Comparison of ENCODE assay signal across 12 cellular contexts in genomic region chr13:91904005-91904404, GRCh38.
DNase-seq lines count a peak whose midpoint lies in the region; ATAC-seq lines count a peak whose summit lies in the region.
"Had no signal": no experiment of that assay in that cellular context is flagged by ENCODE, and none has a peak within 500 bp of the region (broad histone marks: within the 10 kb centered on the region; RNA-seq: fewer than 3 reads in every experiment).

No MANE protein-coding gene starts in this region.

- H3K4me3 Mint-ChIP-seq in activated T-helper 2 cell treated with anti-CD3 and anti-CD28 coated beads, Interferon-gamma antibody, Interleukin-2, Interleukin-4, amounts not matched to agents 10 μg/mL and 5 μg/mL and 100 μg/mL, durations not matched to agents 14 hours and 24 hours and 36 hours (ENCODE audit: low read depth) = no peak overlapping the region
- H3K4me3 Mint-ChIP-seq: type B pancreatic cell had no signal

- intact Hi-C loops in activated T-helper 2 cell treated with anti-CD3 and anti-CD28 coated beads, Interferon-gamma antibody, Interleukin-2, Interleukin-4, amounts not matched to agents 10 μg/mL and 5 μg/mL and 100 μg/mL, durations not matched to agents 14 hours and 24 hours and 36 hours (cut with micrococcal nuclease) = no loop called here

- no peaks in the 10 kb centered on the region for H3K4me1 Mint-ChIP-seq in activated T-helper 2 cell treated with anti-CD3 and anti-CD28 coated beads, Interferon-gamma antibody, Interleukin-2, Interleukin-4, amounts not matched to agents 10 μg/mL and 5 μg/mL and 100 μg/mL, durations not matched to agents 14 hours and 24 hours and 36 hours (ENCODE audit: low read depth)

- H3K9me3 Mint-ChIP-seq in activated T-helper 2 cell treated with anti-CD3 and anti-CD28 coated beads, Interferon-gamma antibody, Interleukin-2, Interleukin-4, amounts not matched to agents 10 μg/mL and 5 μg/mL and 100 μg/mL, durations not matched to agents 14 hours and 24 hours and 36 hours = no peaks in the 10 kb centered on the region
- H3K9me3 Mint-ChIP-seq: type B pancreatic cell had no signal

- H3K27ac Mint-ChIP-seq in activated T-helper 2 cell treated with anti-CD3 and anti-CD28 coated beads, Interferon-gamma antibody, Interleukin-2, Interleukin-4, amounts not matched to agents 10 μg/mL and 5 μg/mL and 100 μg/mL, durations not matched to agents 14 hours and 24 hours and 36 hours = no peak overlapping the region
- H3K27ac Mint-ChIP-seq: type B pancreatic cell had no signal

- no peaks in the 10 kb centered on the region for H3K27me3 Mint-ChIP-seq in activated T-helper 2 cell treated with anti-CD3 and anti-CD28 coated beads, Interferon-gamma antibody, Interleukin-2, Interleukin-4, amounts not matched to agents 10 μg/mL and 5 μg/mL and 100 μg/mL, durations not matched to agents 14 hours and 24 hours and 36 hours (ENCODE audit: low read depth)
- H3K27me3 Mint-ChIP-seq: naive B cell, type B pancreatic cell had no signal

- ATAC-seq in GM18909 (IDR thresholded peaks at IDR 0.05; ENCODE audit: poor library complexity, unreplicated experiment) (peak; percentile 90), HG03175 (IDR thresholded peaks at IDR 0.05; ENCODE audit: unreplicated experiment) (peak; percentile 95)

- H3K36me3 Mint-ChIP-seq in activated T-helper 2 cell treated with anti-CD3 and anti-CD28 coated beads, Interferon-gamma antibody, Interleukin-2, Interleukin-4, amounts not matched to agents 10 μg/mL and 5 μg/mL and 100 μg/mL, durations not matched to agents 14 hours and 24 hours and 36 hours (ENCODE audit: low read depth) = no peaks in the 10 kb centered on the region
- H3K36me3 Mint-ChIP-seq: naive B cell, type B pancreatic cell had no signal

- DNase-seq in H4 (ENCODE audit: low spot score) = peak; percentile 18
- peak; percentile 19 for DNase-seq in kidney glomerular epithelial cell (lab: John Stamatoyannopoulos, UW)
- no peak for DNase-seq in NK-92 treated with Interleukin-12 subunit alpha and Interleukin-12 subunit beta, amount 100 ng/mL, for 24 hours (lab: John Stamatoyannopoulos, UW)
- DNase-seq in D341Med (ENCODE audit: low spot score) = no peak
- DNase-seq in activated T-helper 2 cell treated with anti-CD3 and anti-CD28 coated beads, Interferon-gamma antibody, Interleukin-2, Interleukin-4, amounts not matched to agents 10 μg/mL and 5 μg/mL and 100 μg/mL, durations not matched to agents 14 hours and 24 hours and 36 hours (ENCODE audit: low spot score) = no peak
- no peak for DNase-seq in GF-D8 (lab: John Stamatoyannopoulos, UW)
- DNase-seq: islet precursor cell, naive B cell, NCI-H146 had no signal

Comparison
In these comparisons a context has a peak if more than half of its experiments do, and no peak if none do; other contexts are left out.
1. DNase-seq: peak in H4 (single experiment) and kidney glomerular epithelial cell (single experiment); none in NK-92 treated with Interleukin-12 subunit alpha and Interleukin-12 subunit beta, amount 100 ng/mL, for 24 hours (single experiment), D341Med (single experiment), activated T-helper 2 cell treated with anti-CD3 and anti-CD28 coated beads, Interferon-gamma antibody, Interleukin-2, Interleukin-4, amounts not matched to agents 10 μg/mL and 5 μg/mL and 100 μg/mL, durations not matched to agents 14 hours and 24 hours and 36 hours (single experiment) and GF-D8 (single experiment).